In genomic region chr5:131280417-131280816, GRCh38 we compare ENCODE assay signal across 11 cellular contexts. TPM values are rescaled to one million over a fixed set of nuclear protein-coding genes. Genes with fewer than 3 reads are reported as not detected.
DNase-seq lines count a peak whose midpoint lies in the region; ATAC-seq lines count a peak whose summit lies in the region.
"Had no signal": no experiment of that assay in that cellular context is flagged by ENCODE, and none has a peak within 500 bp of the region (broad histone marks: within the 10 kb centered on the region; RNA-seq: fewer than 3 reads in every experiment).

No MANE protein-coding gene starts in this region.

- H3K4me1 Mint-ChIP-seq in activated CD4-positive, alpha-beta T cell treated with anti-CD3 and anti-CD28 coated beads, Interleukin-2, amount 10 ng/mL, durations not matched to agents 24 days and 14 days: peaks cover 70% of the 10 kb centered on the region
- peaks cover 90 to 95% (median 92%) of the 10 kb centered on the region in 3 donors for H3K4me1 Mint-ChIP-seq in T-cell
- H3K4me1 Mint-ChIP-seq in stimulated activated effector memory CD8-positive, alpha-beta T cell treated with anti-CD3 and anti-CD28 coated beads, Interleukin-12 subunit alpha, Interleukin-12 subunit beta, amount 100 ng/mL, for 72 hours: peaks cover 69% of the 10 kb centered on the region

- CTCF ChIA-PET in T-cell (lab: Charles Lee): interaction anchor here (1.0 to 1.9 kb wide), 7 partner anchors 9 to 102 kb away, joined by 3 to 15 read pairs (median 4); no protein-coding TSS in a partner anchor

- peak overlapping the region; percentile 87 for H3K4me3 Mint-ChIP-seq in activated CD4-positive, alpha-beta T cell treated with anti-CD3 and anti-CD28 coated beads, Interleukin-2, amount 10 ng/mL, durations not matched to agents 24 days and 14 days
- H3K4me3 Mint-ChIP-seq in T-cell: peak overlapping the region; percentile 75 to 81 (median 77)
- peak overlapping the region; percentile 39 for H3K4me3 Mint-ChIP-seq in stimulated activated effector memory CD8-positive, alpha-beta T cell treated with anti-CD3 and anti-CD28 coated beads, Interleukin-12 subunit alpha, Interleukin-12 subunit beta, amount 100 ng/mL, for 72 hours

- peaks cover 44% of the 10 kb centered on the region for H3K36me3 Mint-ChIP-seq in activated CD4-positive, alpha-beta T cell treated with anti-CD3 and anti-CD28 coated beads, Interleukin-2, amount 10 ng/mL, durations not matched to agents 24 days and 14 days (ENCODE audit: low read depth)
- H3K36me3 Mint-ChIP-seq in T-cell: peaks cover 23% of the 10 kb centered on the region
- H3K36me3 Mint-ChIP-seq in stimulated activated effector memory CD8-positive, alpha-beta T cell treated with anti-CD3 and anti-CD28 coated beads, Interleukin-12 subunit alpha, Interleukin-12 subunit beta, amount 100 ng/mL, for 72 hours: peaks cover 84% of the 10 kb centered on the region

- no peaks in the 10 kb centered on the region for H3K27me3 Mint-ChIP-seq in activated CD4-positive, alpha-beta T cell treated with anti-CD3 and anti-CD28 coated beads, Interleukin-2, amount 10 ng/mL, durations not matched to agents 24 days and 14 days
- H3K27me3 Mint-ChIP-seq in T-cell: no peaks in the 10 kb centered on the region

- intact Hi-C loops in activated CD4-positive, alpha-beta T cell treated with anti-CD3 and anti-CD28 coated beads, Interleukin-2, amount 10 ng/mL, durations not matched to agents 24 days and 14 days (cut with micrococcal nuclease): loop anchor here (10.0 kb wide), 1 partner anchor 254 kb away; no protein-coding TSS in a partner anchor

- no peak for DNase-seq in activated CD4-positive, alpha-beta T cell treated with anti-CD3 and anti-CD28 coated beads, Interleukin-2, amount 10 ng/mL, durations not matched to agents 24 days and 14 days
- DNase-seq in activated CD4-positive, alpha-beta T cell treated with anti-CD3 and anti-CD28 coated beads, Interleukin-2, amount 50 U/mL, for 4 hours: no peak
- DNase-seq in T-cell (no peak), NCI-H1105 treated with DMSO at 0.1 percent for 48 hours (lab: John Stamatoyannopoulos, UW) (no peak), KG1 (lab: John Stamatoyannopoulos, UW) (no peak)
- DNase-seq in stimulated activated effector memory CD8-positive, alpha-beta T cell treated with anti-CD3 and anti-CD28 coated beads, Interleukin-12 subunit alpha, Interleukin-12 subunit beta, amount 100 ng/mL, for 72 hours (ENCODE audit: low spot score in 2 of 2): no peak
- DNase-seq: NCI-H446 treated with DMSO at 0.1 percent for 48 hours, occipital lobe, T1000 had no signal

- no peaks in the 10 kb centered on the region for H3K9me3 Mint-ChIP-seq in activated CD4-positive, alpha-beta T cell treated with anti-CD3 and anti-CD28 coated beads, Interleukin-2, amount 10 ng/mL, durations not matched to agents 24 days and 14 days
- no peaks in the 10 kb centered on the region for H3K9me3 Mint-ChIP-seq in T-cell
- H3K9me3 Mint-ChIP-seq in stimulated activated effector memory CD8-positive, alpha-beta T cell treated with anti-CD3 and anti-CD28 coated beads, Interleukin-12 subunit alpha, Interleukin-12 subunit beta, amount 100 ng/mL, for 72 hours: no peaks in the 10 kb centered on the region

- POLR2A ChIA-PET in T-cell (lab: Charles Lee): interaction anchor here (0.5 to 2.9 kb wide), 14 partner anchors 8 to 253 kb away, joined by 3 to 30 read pairs (median 4); no protein-coding TSS in a partner anchor

- peak overlapping the region; percentile 91 for H3K27ac Mint-ChIP-seq in activated CD4-positive, alpha-beta T cell treated with anti-CD3 and anti-CD28 coated beads, Interleukin-2, amount 10 ng/mL, durations not matched to agents 24 days and 14 days
- H3K27ac Mint-ChIP-seq in T-cell: peak overlapping the region; percentile 95 to 96
- peak overlapping the region; percentile 81 for H3K27ac Mint-ChIP-seq in stimulated activated effector memory CD8-positive, alpha-beta T cell treated with anti-CD3 and anti-CD28 coated beads, Interleukin-12 subunit alpha, Interleukin-12 subunit beta, amount 100 ng/mL, for 72 hours

- no peak for ATAC-seq in T-cell (replicated peaks in 1 of 4)
- peak; percentile 12 for ATAC-seq in esophagus mucosa
- ATAC-seq in stimulated activated effector memory CD8-positive, alpha-beta T cell treated with anti-CD3 and anti-CD28 coated beads, Interleukin-12 subunit alpha, Interleukin-12 subunit beta, amount 100 ng/mL, for 72 hours: no peak
- no peak for ATAC-seq in GM21529 (IDR thresholded peaks at IDR 0.05; ENCODE audit: unreplicated experiment)

RNA-seq across cellular contexts. Expression of gene CDC42SE2, which starts 16.6 kb away (rescaled TPM):
- 96.2 and 99.0 TPM in 2 replicates for total RNA-seq in activated CD4-positive, alpha-beta T cell treated with anti-CD3 and anti-CD28 coated beads, Interleukin-2, amount 10 ng/mL, durations not matched to agents 24 days and 14 days
- 100 to 1,000 TPM; 229 to 259 (median 238) TPM for total RNA-seq in T-cell
- 15.2 TPM for total RNA-seq in esophagus mucosa
